ENCODE assay signal across 31 cellular contexts in genomic region chr1:87141556-87141955, GRCh38.
DNase-seq lines count a peak whose midpoint lies in the region; ATAC-seq and TF ChIP-seq lines count a peak whose summit lies in the region.
"Had no signal": no experiment of that assay in that cellular context is flagged by ENCODE, and none has a peak within 500 bp of the region (broad histone marks: within the 10 kb centered on the region; RNA-seq: fewer than 3 reads in every experiment).

No MANE protein-coding gene starts in this region.

- no peaks in the 10 kb centered on the region for H3K9me3 Mint-ChIP-seq in activated naive CD4-positive, alpha-beta T cell treated with anti-CD3 and anti-CD28 coated beads, Interleukin-2, amount 50 U/mL, for 72 hours
- H3K9me3 Mint-ChIP-seq: activated B cell treated with CpG ODN at 0.5 μM for 24 hours; CD4-positive, alpha-beta T cell; immature natural killer cell; stimulated activated effector memory CD8-positive, alpha-beta T cell treated with anti-CD3 and anti-CD28 coated beads, Interleukin-12 subunit alpha, Interleukin-12 subunit beta, amount 100 ng/mL, for 72 hours had no signal

- no peak overlapping the region for H3K27ac Mint-ChIP-seq in activated naive CD4-positive, alpha-beta T cell treated with anti-CD3 and anti-CD28 coated beads, Interleukin-2, amount 50 U/mL, for 72 hours
- H3K27ac Mint-ChIP-seq: activated B cell treated with CpG ODN at 0.5 μM for 24 hours; CD4-positive, alpha-beta T cell; immature natural killer cell; stimulated activated effector memory CD8-positive, alpha-beta T cell treated with anti-CD3 and anti-CD28 coated beads, Interleukin-12 subunit alpha, Interleukin-12 subunit beta, amount 100 ng/mL, for 72 hours had no signal

- no peak for ATAC-seq in GM19395 (IDR thresholded peaks at IDR 0.05; ENCODE audit: unreplicated experiment)
- ATAC-seq in activated naive CD4-positive, alpha-beta T cell treated with anti-CD3 and anti-CD28 coated beads, Interleukin-2, amount 50 U/mL, for 72 hours = no peak
- ATAC-seq: body of pancreas; sciatic nerve; stimulated activated effector memory CD8-positive, alpha-beta T cell treated with anti-CD3 and anti-CD28 coated beads, Interleukin-12 subunit alpha, Interleukin-12 subunit beta, amount 100 ng/mL, for 72 hours had no signal

- no peaks in the 10 kb centered on the region for H3K36me3 Mint-ChIP-seq in activated naive CD4-positive, alpha-beta T cell treated with anti-CD3 and anti-CD28 coated beads, Interleukin-2, amount 50 U/mL, for 72 hours
- H3K36me3 Mint-ChIP-seq: stimulated activated effector memory CD8-positive, alpha-beta T cell treated with anti-CD3 and anti-CD28 coated beads, Interleukin-12 subunit alpha, Interleukin-12 subunit beta, amount 100 ng/mL, for 72 hours had no signal

- no peak for TF ChIP-seq CTCF in esophagus squamous epithelium (IDR thresholded peaks at IDR 0.05)

- DNase-seq in NCI-H2107 treated with DMSO at 0.1 percent for 48 hours (lab: John Stamatoyannopoulos, UW; ENCODE audit: unreplicated experiment) (peak; percentile 63), NCI-H2107 (lab: John Stamatoyannopoulos, UW) (no peak), NCI-H345 (lab: John Stamatoyannopoulos, UW) (peak; percentile 75), esophagus squamous epithelium (lab: John Stamatoyannopoulos, UW) (no peak), NCI-H2227 treated with DMSO at 0.1 percent for 48 hours (lab: John Stamatoyannopoulos, UW) (no peak)
- no peak for DNase-seq in stimulated activated CD4-positive, alpha-beta T cell treated with anti-CD3 and anti-CD28 coated beads, Interleukin-4, amount 100 ng/mL, for 24 hours
- no peak for DNase-seq in activated naive CD4-positive, alpha-beta T cell treated with anti-CD3 and anti-CD28 coated beads, Interleukin-2, amount 50 U/mL, for 72 hours (ENCODE audit: low spot score in 2 of 2)
- DNase-seq: activated B cell treated with CpG ODN at 0.5 μM for 24 hours; activated CD4-positive, alpha-beta T cell treated with anti-CD3 and anti-CD28 coated beads, Interleukin-2, amount 50 U/mL, for 1 hour; activated naive CD4-positive, alpha-beta T cell treated with Interleukin-2 at 50 U/mL for 16 hours; activated T-cell treated with anti-CD3 and anti-CD28 coated beads, Interleukin-2, amount 50 U/mL, for 48 hours; adrenal gland; AML-193; body of pancreas; CD4-positive, alpha-beta T cell; cerebellar nuclear complex; GF-D8; hypothalamus; immature natural killer cell; NCI-H1694 treated with DMSO at 0.1 percent for 48 hours; NCI-H524; nucleus accumbens; SJCRH30; stimulated activated CD4-positive, alpha-beta T cell treated with anti-CD3 and anti-CD28 coated beads, Interleukin-12 subunit alpha, Interleukin-12 subunit beta, amount 100 ng/mL, for 4 hours; stimulated activated CD4-positive, alpha-beta T cell treated with anti-CD3 and anti-CD28 coated beads, Interleukin-4, amount 100 ng/mL, for 1 hour; substantia nigra had no signal

- intact Hi-C loops in esophagus squamous epithelium (cut with DNase I) = no loop called here

- peak overlapping the region in 3 of 4 donors; percentile 17 to 64 (median 58) for H3K27ac ChIP-seq in esophagus squamous epithelium
- H3K27ac ChIP-seq: adrenal gland, body of pancreas, HL-60, prostate gland, SJCRH30 had no signal

- H3K9me3 ChIP-seq in esophagus squamous epithelium = no peaks in the 10 kb centered on the region
- H3K9me3 ChIP-seq: adrenal gland, body of pancreas, prostate gland, SJCRH30 had no signal

- no peaks in the 10 kb centered on the region for H3K27me3 ChIP-seq in esophagus squamous epithelium
- H3K27me3 ChIP-seq: adrenal gland, body of pancreas, SJCRH30 had no signal

- H3K4me1 ChIP-seq in esophagus squamous epithelium = peaks cover 0 to 9% (median 0%) of the 10 kb centered on the region in 3 donors
- H3K4me1 ChIP-seq: adrenal gland, body of pancreas, prostate gland, SJCRH30 had no signal

- no peaks in the 10 kb centered on the region for H3K36me3 ChIP-seq in esophagus squamous epithelium
- H3K36me3 ChIP-seq: adrenal gland, prostate gland, SJCRH30 had no signal

- WGBS in esophagus squamous epithelium, 2 donors = 88 to 91% methylated on average over 8 of the region's 8 CpGs

- no peak for TF ChIP-seq POLR2A in esophagus squamous epithelium (IDR thresholded peaks at IDR 0.05)

- H3K4me3 ChIP-seq in esophagus squamous epithelium = no peak overlapping the region
- H3K4me3 ChIP-seq: adrenal gland, body of pancreas, prostate gland, SJCRH30 had no signal

Comparison
In these comparisons a context has a peak if more than half of its experiments do, and no peak if none do; other contexts are left out.
1. DNase-seq: peak in NCI-H2107 treated with DMSO at 0.1 percent for 48 hours (single experiment) and NCI-H345 (single experiment); none in NCI-H2107 (single experiment), esophagus squamous epithelium (single experiment), NCI-H2227 treated with DMSO at 0.1 percent for 48 hours (single experiment), stimulated activated CD4-positive, alpha-beta T cell treated with anti-CD3 and anti-CD28 coated beads, Interleukin-4, amount 100 ng/mL, for 24 hours (single experiment) and activated naive CD4-positive, alpha-beta T cell treated with anti-CD3 and anti-CD28 coated beads, Interleukin-2, amount 50 U/mL, for 72 hours (0 of 2).